28 cellular contexts compared by ENCODE assay signal in the genomic region with DNA sequence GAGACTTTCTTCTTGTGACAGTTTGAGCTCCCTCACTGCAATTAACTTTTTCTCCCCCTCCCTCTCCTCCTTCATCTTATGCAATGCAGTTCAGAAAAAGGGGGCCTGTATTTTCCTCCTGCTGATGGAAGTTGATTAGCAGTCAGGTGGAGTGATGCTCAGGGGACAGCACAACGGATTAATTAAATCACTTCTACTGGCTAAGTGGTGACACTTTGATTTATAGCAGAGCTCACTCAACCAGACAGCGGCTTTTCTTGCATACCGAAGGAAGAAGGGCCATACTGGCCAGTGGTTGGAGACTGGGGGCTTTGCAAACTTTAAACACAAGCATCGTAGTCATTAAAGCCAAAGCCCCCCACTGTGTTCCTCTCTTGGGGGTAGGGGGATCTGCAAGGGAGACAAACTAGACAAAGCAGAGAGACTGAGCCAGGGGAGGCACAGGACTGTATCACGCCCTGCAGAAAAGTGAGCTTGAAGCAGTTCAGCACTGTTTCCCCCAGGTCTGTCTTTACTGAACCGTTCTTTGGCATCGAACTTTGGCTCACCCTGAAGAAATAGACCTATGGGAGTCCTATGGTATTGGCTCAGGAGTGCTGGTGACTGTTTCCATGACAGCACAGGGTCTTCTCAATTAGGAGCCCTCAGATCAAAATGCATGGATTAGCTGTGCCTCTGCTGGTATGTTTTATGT. TPM values are rescaled to one million over a fixed set of nuclear protein-coding genes. Genes with fewer than 3 reads are reported as not detected.
DNase-seq lines count a peak whose midpoint lies in the region; TF ChIP-seq lines count a peak whose summit lies in the region.
"Had no signal": no experiment of that assay in that cellular context is flagged by ENCODE, and none has a peak within 500 bp of the region (broad histone marks: within the 10 kb centered on the region; RNA-seq: fewer than 3 reads in every experiment).

No MANE protein-coding gene starts in this region.

- H3K4me1 Mint-ChIP-seq in brain (peaks cover 55% of the 10 kb centered on the region), progenitor cell of endocrine pancreas (ENCODE audit: low read depth) (peaks cover 19% of the 10 kb centered on the region)

- H3K27ac Mint-ChIP-seq in brain (peak overlapping the region in 4 of 5 experiments; percentile 27 to 75 (median 61)), progenitor cell of endocrine pancreas (no peak overlapping the region)
- H3K27ac Mint-ChIP-seq: activated CD8-positive, alpha-beta memory T cell treated with anti-CD3 and anti-CD28 coated beads, Interleukin-2, amount 10 ng/mL, durations not matched to agents 7 days and 5 days; activated naive CD8-positive, alpha-beta T cell treated with anti-CD3 and anti-CD28 coated beads, Interleukin-2, amount 10 ng/mL, durations not matched to agents 7 days and 5 days; naive thymus-derived CD4-positive, alpha-beta T cell had no signal

- H3K36me3 Mint-ChIP-seq in brain (no peaks in the 10 kb centered on the region), progenitor cell of endocrine pancreas (ENCODE audit: insufficient read depth) (no peaks in the 10 kb centered on the region)
- H3K36me3 Mint-ChIP-seq: activated CD8-positive, alpha-beta memory T cell treated with anti-CD3 and anti-CD28 coated beads, Interleukin-2, amount 10 ng/mL, durations not matched to agents 7 days and 5 days; activated naive CD8-positive, alpha-beta T cell treated with anti-CD3 and anti-CD28 coated beads, Interleukin-2, amount 10 ng/mL, durations not matched to agents 7 days and 5 days; naive thymus-derived CD4-positive, alpha-beta T cell had no signal

- H3K4me3 Mint-ChIP-seq in brain (peak overlapping the region in 2 of 5 experiments; percentile 67 to 69), progenitor cell of endocrine pancreas (ENCODE audit: low read depth) (no peak overlapping the region)
- H3K4me3 Mint-ChIP-seq: activated CD8-positive, alpha-beta memory T cell treated with anti-CD3 and anti-CD28 coated beads, Interleukin-2, amount 10 ng/mL, durations not matched to agents 7 days and 5 days; activated naive CD8-positive, alpha-beta T cell treated with anti-CD3 and anti-CD28 coated beads, Interleukin-2, amount 10 ng/mL, durations not matched to agents 7 days and 5 days; activated T-cell treated with anti-CD3 and anti-CD28 coated beads, Interleukin-2, amount 50 U/mL, for 4 hours; naive thymus-derived CD4-positive, alpha-beta T cell had no signal

- no peak overlapping the region for H3K4me3 ChIP-seq in BE2C (ENCODE audit: low read depth, low read length)
- H3K4me3 ChIP-seq: HAP-1, heart right ventricle, lower lobe of right lung, skin epidermis, suprapubic skin, upper lobe of left lung had no signal

- peaks cover 15% of the 10 kb centered on the region for H3K27me3 Mint-ChIP-seq in brain
- H3K27me3 Mint-ChIP-seq in progenitor cell of endocrine pancreas, result peaks cover 30% of the 10 kb centered on the region

- no peaks in the 10 kb centered on the region for H3K9me3 Mint-ChIP-seq in brain
- H3K9me3 Mint-ChIP-seq in progenitor cell of endocrine pancreas (ENCODE audit: low read depth), result no peaks in the 10 kb centered on the region
- H3K9me3 Mint-ChIP-seq: activated naive CD8-positive, alpha-beta T cell treated with anti-CD3 and anti-CD28 coated beads, Interleukin-2, amount 10 ng/mL, durations not matched to agents 7 days and 5 days; activated T-cell treated with anti-CD3 and anti-CD28 coated beads, Interleukin-2, amount 50 U/mL, for 4 hours; naive thymus-derived CD4-positive, alpha-beta T cell had no signal

- POLR2A ChIA-PET in HEK293T (lab: Yijun Ruan, JAX), result no interaction called here

- CTCF ChIA-PET in HEK293T (lab: Yijun Ruan, JAX), result interaction anchor here (0.8 kb wide), 1 partner anchor 707 kb away, joined by 3 read pairs; no protein-coding TSS in a partner anchor

- H3K9me3 ChIP-seq in BE2C, result peaks cover 5% of the 10 kb centered on the region
- H3K9me3 ChIP-seq: HAP-1, heart right ventricle, lower lobe of right lung, suprapubic skin, upper lobe of left lung had no signal

- DNase-seq in BE2C (peak; percentile 52), HEK293T (ENCODE audit: extremely low spot score) (no peak), NCI-H82 treated with DMSO at 0.1 percent for 48 hours (lab: John Stamatoyannopoulos, UW; ENCODE audit: unreplicated experiment) (peak; percentile 90), SHP77 (lab: John Stamatoyannopoulos, UW) (no peak), GM03348 (ENCODE audit: low spot score) (no peak), progenitor cell of endocrine pancreas (ENCODE audit: low spot score, unreplicated experiment) (no peak), NCI-H510A (lab: John Stamatoyannopoulos, UW) (no peak)
- DNase-seq: activated CD4-positive, CD25-positive, alpha-beta regulatory T cell; activated CD8-positive, alpha-beta memory T cell treated with anti-CD3 and anti-CD28 coated beads, Interleukin-2, amount 10 ng/mL, durations not matched to agents 7 days and 5 days; activated gamma-delta T cell; activated naive CD8-positive, alpha-beta T cell treated with anti-CD3 and anti-CD28 coated beads, Interleukin-2, amount 10 ng/mL, durations not matched to agents 7 days and 5 days; activated T-cell treated with anti-CD3 and anti-CD28 coated beads, Interleukin-2, amount 50 U/mL, for 4 hours; aorta; C1 segment of cervical spinal cord; heart right ventricle; IMR-90; lower lobe of right lung; naive thymus-derived CD4-positive, alpha-beta T cell; NCI-H1105 treated with DMSO at 0.1 percent for 48 hours; NCI-H2107; NCI-H526 treated with DMSO at 0.1 percent for 48 hours; occipital lobe; stimulated activated naive CD4-positive, alpha-beta T cell treated with Interleukin-2 at 50 U/mL for 16 hours; upper lobe of left lung had no signal

- peaks cover 27% of the 10 kb centered on the region for H3K27me3 ChIP-seq in BE2C
- H3K27me3 ChIP-seq: upper lobe of left lung had no signal

- H3K36me3 ChIP-seq in BE2C, result no peaks in the 10 kb centered on the region
- H3K36me3 ChIP-seq: HAP-1, heart right ventricle, lower lobe of right lung, suprapubic skin, upper lobe of left lung had no signal

- peaks cover 5% of the 10 kb centered on the region for H3K4me1 ChIP-seq in BE2C

- no peak for TF ChIP-seq CTCF in BE2C (IDR thresholded peaks at IDR 0.05; ENCODE audit: low read depth, low read length)
- TF ChIP-seq CTCF in brain (conservative IDR thresholded peaks at IDR 0.05), result no peak
- no peak for TF ChIP-seq CTCF in progenitor cell of endocrine pancreas (IDR thresholded peaks at IDR 0.05; ENCODE audit: unreplicated experiment)

TF ChIP-seq in HEK293T, 16 proteins besides CTCF, POLR2A, EP300 and RAD21:
- TF ChIP-seq, protein P1, sequence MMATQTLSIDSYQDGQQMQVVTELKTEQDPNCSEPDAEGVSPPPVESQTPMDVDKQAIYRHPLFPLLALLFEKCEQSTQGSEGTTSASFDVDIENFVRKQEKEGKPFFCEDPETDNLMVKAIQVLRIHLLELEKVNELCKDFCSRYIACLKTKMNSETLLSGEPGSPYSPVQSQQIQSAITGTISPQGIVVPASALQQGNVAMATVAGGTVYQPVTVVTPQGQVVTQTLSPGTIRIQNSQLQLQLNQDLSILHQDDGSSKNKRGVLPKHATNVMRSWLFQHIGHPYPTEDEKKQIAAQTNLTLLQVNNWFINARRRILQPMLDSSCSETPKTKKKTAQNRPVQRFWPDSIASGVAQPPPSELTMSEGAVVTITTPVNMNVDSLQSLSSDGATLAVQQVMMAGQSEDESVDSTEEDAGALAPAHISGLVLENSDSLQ (IDR thresholded peaks at IDR 0.05), result peak; percentile 80
- no peak for TF ChIP-seq SUZ12 (IDR thresholded peaks at IDR 0.05)
- TF ChIP-seq FOXA1 (IDR thresholded peaks at IDR 0.05), result no peak

RNA-seq across cellular contexts. Expression of a gene that starts 47.7 kb away (rescaled TPM):
- polyA plus RNA-seq in BE2C (2012; ENCODE audit: insufficient read depth, insufficient read length, low read depth), result 30.5 TPM
- 21.0 TPM for polyA plus RNA-seq in brain (ENCODE audit: insufficient read depth, low read depth, low replicate concordance)
- 63.2 and 64.4 TPM in 2 replicates for total RNA-seq in progenitor cell of endocrine pancreas

RNA-seq across cellular contexts. Expression of a gene that starts 48.0 kb away (rescaled TPM):
- polyA plus RNA-seq in BE2C (2012; ENCODE audit: insufficient read depth, insufficient read length, low read depth), result 14.7 TPM
- 16.3 TPM for polyA plus RNA-seq in brain (ENCODE audit: insufficient read depth, low read depth, low replicate concordance)
- total RNA-seq in progenitor cell of endocrine pancreas, result 31.6 and 32.1 TPM in 2 replicates

Comparison
In these comparisons a context has a peak if more than half of its experiments do, and no peak if none do; other contexts are left out.
1. DNase-seq: peak in BE2C (single experiment) and NCI-H82 treated with DMSO at 0.1 percent for 48 hours (single experiment); none in HEK293T (single experiment), SHP77 (0 of 2), GM03348 (single experiment), progenitor cell of endocrine pancreas (single experiment) and NCI-H510A (single experiment).